Comparison of ENCODE assay signal across 9 cellular contexts in genomic region chr22:30212996-30213441, GRCh38. TPM values are rescaled to one million over a fixed set of nuclear protein-coding genes. Genes with fewer than 3 reads are reported as not detected.
DNase-seq lines count a peak whose midpoint lies in the region; ATAC-seq and TF ChIP-seq lines count a peak whose summit lies in the region.
"Had no signal": no experiment of that assay in that cellular context is flagged by ENCODE, and none has a peak within 500 bp of the region (broad histone marks: within the 10 kb centered on the region; RNA-seq: fewer than 3 reads in every experiment).

No MANE protein-coding gene starts in this region.

- peak; percentile 74 for DNase-seq in Daoy (ENCODE audit: low read depth)
- peak; percentile 85 for DNase-seq in NB4 (ENCODE audit: low read depth)
- DNase-seq in non-pigmented ciliary epithelial cell (ENCODE audit: low read depth), result peak; percentile 50
- no peak for DNase-seq in middle frontal gyrus (ENCODE audit: extremely low spot score, low spot score)
- DNase-seq in NCI-H187 (lab: John Stamatoyannopoulos, UW), result no peak
- DNase-seq in activated CD8-positive, alpha-beta memory T cell treated with anti-CD3 and anti-CD28 coated beads, Interleukin-2, amount 50 U/mL, for 4 hours, result no peak
- DNase-seq: NCI-H2081 treated with DMSO at 0.1 percent for 48 hours had no signal

- H3K9me3 Mint-ChIP-seq in dendritic cell treated with granulocyte-macrophage colony-stimulating factor and Interleukin-4, amounts not matched to agents 40 ng/mL and 50 ng/mL, for 4 days, result no peaks in the 10 kb centered on the region

- intact Hi-C loops in dendritic cell treated with granulocyte-macrophage colony-stimulating factor and Interleukin-4, amounts not matched to agents 40 ng/mL and 50 ng/mL, for 4 days (cut with micrococcal nuclease), result loop anchor here (10.0 kb wide), 1 partner anchor 58 kb away; no protein-coding TSS in a partner anchor

- H3K27me3 Mint-ChIP-seq in dendritic cell treated with granulocyte-macrophage colony-stimulating factor and Interleukin-4, amounts not matched to agents 40 ng/mL and 50 ng/mL, for 4 days, result peaks cover 24% of the 10 kb centered on the region

- peak overlapping the region; percentile 37 for H3K27ac Mint-ChIP-seq in dendritic cell treated with granulocyte-macrophage colony-stimulating factor and Interleukin-4, amounts not matched to agents 40 ng/mL and 50 ng/mL, for 4 days

- TF ChIP-seq CTCF in NB4 (IDR thresholded peaks at IDR 0.05; ENCODE audit: low read depth, low read length), result no peak

- ATAC-seq in HG02973 (IDR thresholded peaks at IDR 0.05; ENCODE audit: unreplicated experiment), result no peak

- no peak overlapping the region for H3K4me3 Mint-ChIP-seq in dendritic cell treated with granulocyte-macrophage colony-stimulating factor and Interleukin-4, amounts not matched to agents 40 ng/mL and 50 ng/mL, for 4 days

- H3K4me3 ChIP-seq in NB4 (ENCODE audit: low read depth, low read length), result no peak overlapping the region

- H3K36me3 Mint-ChIP-seq in dendritic cell treated with granulocyte-macrophage colony-stimulating factor and Interleukin-4, amounts not matched to agents 40 ng/mL and 50 ng/mL, for 4 days (ENCODE audit: low read depth), result no peaks in the 10 kb centered on the region

- peaks cover 39% of the 10 kb centered on the region for H3K4me1 Mint-ChIP-seq in dendritic cell treated with granulocyte-macrophage colony-stimulating factor and Interleukin-4, amounts not matched to agents 40 ng/mL and 50 ng/mL, for 4 days (ENCODE audit: low read depth)

- TF ChIP-seq POLR2A in NB4 (IDR thresholded peaks at IDR 0.05; ENCODE audit: extremely low read depth, insufficient read length), result no peak

RNA-seq across cellular contexts. Expression of gene LIF, which starts 33.5 kb away (rescaled TPM):
- total RNA-seq in Daoy (2014; rRNA removed; shearing (Covaris generic)), result 33.3 and 35.2 TPM in 2 replicates

RNA-seq across cellular contexts. Expression of gene OSM, which starts 53.6 kb away (rescaled TPM):
- total RNA-seq in Daoy (2014; rRNA removed; shearing (Covaris generic)), result 0.06 TPM in 1 of 2 replicates, not detected in the other

Comparison
In these comparisons a context has a peak if more than half of its experiments do, and no peak if none do; other contexts are left out.
1. DNase-seq: peak in Daoy (single experiment), NB4 (single experiment) and non-pigmented ciliary epithelial cell (single experiment); none in middle frontal gyrus (single experiment), NCI-H187 (0 of 2) and activated CD8-positive, alpha-beta memory T cell treated with anti-CD3 and anti-CD28 coated beads, Interleukin-2, amount 50 U/mL, for 4 hours (single experiment).